Comparison of ENCODE assay signal across 9 cellular contexts in genomic region chr12:12916135-12916956, GRCh38. TPM values are rescaled to one million over a fixed set of nuclear protein-coding genes. Genes with fewer than 3 reads are reported as not detected.
A peak's percentile ranks its signal among the peaks of the same experiment; 100 is the strongest.
DNase-seq lines count a peak whose midpoint lies in the region; ATAC-seq and TF ChIP-seq lines count a peak whose summit lies in the region.
"Had no signal": no experiment of that assay in that cellular context is flagged by ENCODE, and none has a peak within 500 bp of the region (broad histone marks: within the 10 kb centered on the region; RNA-seq: fewer than 3 reads in every experiment).

No MANE protein-coding gene starts in this region.

- no peak overlapping the region for H3K4me3 Mint-ChIP-seq in endodermal cell

- no peak overlapping the region for H3K9ac ChIP-seq in endodermal cell (ENCODE audit: extremely low read depth, low read length, poor library complexity, severe bottlenecking)

- H3K27ac ChIP-seq in endodermal cell (ENCODE audit: low read depth, low read length), result no peak overlapping the region

- H3K9me3 Mint-ChIP-seq in endodermal cell, result no peaks in the 10 kb centered on the region

- WGBS in endodermal cell (ENCODE audit: insufficient coverage in 1 of 2, insufficient read length in 1 of 2), 2 experiments, result 47 to 57% methylated on average over 16 to 19 of the region's 19 CpGs

- peak; percentile 99 for TF ChIP-seq CTCF in endodermal cell (conservative IDR thresholded peaks at IDR 0.05)

- H3K27me3 Mint-ChIP-seq in endodermal cell (ENCODE audit: insufficient read depth), result peaks cover 12% of the 10 kb centered on the region

- H3K4me1 Mint-ChIP-seq in endodermal cell, result peaks cover 16% of the 10 kb centered on the region

- no peaks in the 10 kb centered on the region for H3K36me3 ChIP-seq in endodermal cell (ENCODE audit: control insufficient read depth, insufficient read depth, low read length)

- no peaks in the 10 kb centered on the region for H3K27me3 ChIP-seq in endodermal cell (ENCODE audit: control insufficient read depth, insufficient read depth, low read length, poor library complexity, severe bottlenecking)

- H3K4me3 ChIP-seq in endodermal cell (ENCODE audit: low read length), result no peak overlapping the region

- peak; percentile 90 for DNase-seq in CD1c-positive myeloid dendritic cell (ENCODE audit: extremely low spot score)
- peak; percentile 49 for DNase-seq in NK-92 treated with Interleukin-12 subunit alpha and Interleukin-12 subunit beta, amount 100 ng/mL, for 24 hours (lab: John Stamatoyannopoulos, UW)
- peak; percentile 64 to 72 for DNase-seq in activated CD8-positive, alpha-beta memory T cell treated with anti-CD3 and anti-CD28 coated beads for 4 hours (ENCODE audit: low read depth in 2 of 2)
- DNase-seq in endodermal cell, result peak; percentile 98
- peak; percentile 90 for DNase-seq in middle frontal gyrus (ENCODE audit: extremely low spot score, low spot score)
- DNase-seq in stimulated activated CD8-positive, alpha-beta memory T cell treated with anti-CD3 and anti-CD28 coated beads, Interleukin-4, amount 100 ng/mL, for 1 hour (ENCODE audit: low read depth in 2 of 2, low spot score in 1 of 2), result peak; percentile 65 to 76

- no peak overlapping the region for H3K27ac Mint-ChIP-seq in endodermal cell

- no peaks in the 10 kb centered on the region for H3K9me3 ChIP-seq in endodermal cell (ENCODE audit: control insufficient read depth, low read length)

- peaks cover 5% of the 10 kb centered on the region for H3K4me1 ChIP-seq in endodermal cell (ENCODE audit: control insufficient read depth, insufficient read depth, low read length)

- H3K36me3 Mint-ChIP-seq in endodermal cell (ENCODE audit: low read depth), result no peaks in the 10 kb centered on the region

- peak; percentile 89 for ATAC-seq in GM19438 (IDR thresholded peaks at IDR 0.05; ENCODE audit: low read depth, unreplicated experiment)
- peak; percentile 95 for ATAC-seq in HG03565 (IDR thresholded peaks at IDR 0.05; ENCODE audit: unreplicated experiment)

RNA-seq across cellular contexts. Expression of gene GPRC5A, which starts 25.0 kb away (rescaled TPM):
- 1 to 10 TPM in 1 of 2 donors, under 1 TPM in 1; 0.15 to 1.0 TPM for total RNA-seq in endodermal cell
- polyA plus RNA-seq in endodermal cell (2013, experiment 1 of 2), result 0.25 TPM
- 0.33 TPM for polyA plus RNA-seq in endodermal cell (2013, experiment 2 of 2)
- total RNA-seq: activated CD8-positive, alpha-beta memory T cell treated with anti-CD3 and anti-CD28 coated beads for 36 hours had no signal

RNA-seq across cellular contexts. Expression of gene GPRC5D, which starts 35.6 kb away (rescaled TPM):
- not detected for total RNA-seq in endodermal cell
- not detected for polyA plus RNA-seq in endodermal cell (2013, experiment 1 of 2)
- polyA plus RNA-seq in endodermal cell (2013, experiment 2 of 2), result not detected
- total RNA-seq: activated CD8-positive, alpha-beta memory T cell treated with anti-CD3 and anti-CD28 coated beads for 36 hours had no signal
